Comparison of ENCODE assay signal across 9 cellular contexts in the genomic region with DNA sequence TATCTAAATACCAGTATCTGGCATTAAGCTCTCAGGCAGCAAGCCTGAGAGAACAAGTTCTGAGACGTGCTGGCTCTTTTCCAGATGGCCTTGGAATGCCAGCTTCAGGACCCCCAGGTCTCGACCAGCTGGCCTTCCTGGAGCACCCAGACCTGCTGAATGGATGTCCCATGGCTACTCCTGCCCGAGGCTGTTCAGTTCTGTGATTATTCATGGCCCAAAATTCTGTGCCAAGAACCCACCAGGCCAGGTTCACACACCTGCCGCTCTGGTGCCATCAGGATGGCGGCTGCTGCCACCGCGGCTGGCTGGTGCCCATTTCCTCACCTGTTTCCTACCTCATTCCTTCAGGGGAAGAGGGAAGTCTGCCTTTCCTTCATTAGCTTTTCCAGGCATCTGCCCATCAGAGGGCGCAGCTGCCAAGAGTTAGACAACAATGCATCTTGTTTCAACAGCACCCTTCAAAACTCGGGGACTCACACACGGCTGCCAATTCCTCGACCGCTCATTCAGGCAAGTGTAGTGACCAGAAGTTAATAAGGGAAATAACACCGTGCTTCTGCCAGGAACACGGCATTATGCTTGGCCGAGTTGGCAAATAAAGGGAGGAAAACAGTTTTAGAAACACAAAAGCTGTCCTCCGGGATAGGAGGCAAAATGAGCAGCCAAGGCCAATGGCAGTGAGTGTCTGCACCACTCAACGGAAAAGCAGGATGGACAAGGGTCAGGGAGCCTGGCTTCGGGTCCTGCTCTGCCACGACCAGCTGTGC.
DNase-seq lines count a peak whose midpoint lies in the region; ATAC-seq lines count a peak whose summit lies in the region.
"Had no signal": no experiment of that assay in that cellular context is flagged by ENCODE, and none has a peak within 500 bp of the region (broad histone marks: within the 10 kb centered on the region; RNA-seq: fewer than 3 reads in every experiment).

No MANE protein-coding gene starts in this region.

- peak overlapping the region; percentile 62 for H3K4me3 ChIP-seq in endocrine pancreas (ENCODE audit: control insufficient read depth, insufficient read depth, low read length)
- H3K4me3 ChIP-seq: SJSA1 had no signal

- no peak overlapping the region for H3K9ac ChIP-seq in endocrine pancreas (ENCODE audit: control insufficient read depth, insufficient read depth, low read length)

- no peaks in the 10 kb centered on the region for H3K36me3 ChIP-seq in endocrine pancreas (ENCODE audit: control insufficient read depth, insufficient read depth, low read length)
- H3K36me3 ChIP-seq: SJSA1 had no signal

- ATAC-seq in GM19023 (IDR thresholded peaks at IDR 0.05; ENCODE audit: unreplicated experiment) (no peak), GM19324 (IDR thresholded peaks at IDR 0.05; ENCODE audit: low FRiP score, unreplicated experiment) (no peak)

- H3K9me3 ChIP-seq in endocrine pancreas (ENCODE audit: control insufficient read depth, low read length), result no peaks in the 10 kb centered on the region
- H3K9me3 ChIP-seq: SJSA1 had no signal

- H3K27me3 ChIP-seq in endocrine pancreas (ENCODE audit: control insufficient read depth, insufficient read depth, low read length), result no peaks in the 10 kb centered on the region
- H3K27me3 ChIP-seq: SJSA1 had no signal

- peaks cover 11% of the 10 kb centered on the region for H3K4me1 ChIP-seq in endocrine pancreas (ENCODE audit: control insufficient read depth, insufficient read depth, low read length)
- H3K4me1 ChIP-seq: SJSA1 had no signal

- DNase-seq in COR-L47 (lab: John Stamatoyannopoulos, UW), result peak; percentile 71
- DNase-seq in NCI-H2196 treated with DMSO at 0.1 percent for 48 hours (lab: John Stamatoyannopoulos, UW; ENCODE audit: unreplicated experiment), result peak; percentile 71
- DNase-seq in pons (ENCODE audit: low spot score), result peak; percentile 94
- no peak for DNase-seq in NCI-H1436 treated with DMSO at 0.1 percent for 48 hours (lab: John Stamatoyannopoulos, UW)
- DNase-seq in NCI-H1694 treated with DMSO at 0.1 percent for 48 hours (lab: John Stamatoyannopoulos, UW), result no peak

Comparison
In these comparisons a context has a peak if more than half of its experiments do, and no peak if none do; other contexts are left out.
1. DNase-seq: peak in COR-L47 (single experiment), NCI-H2196 treated with DMSO at 0.1 percent for 48 hours (single experiment) and pons (single experiment); none in NCI-H1436 treated with DMSO at 0.1 percent for 48 hours (single experiment) and NCI-H1694 treated with DMSO at 0.1 percent for 48 hours (single experiment).